Comparison of ENCODE assay signal across 10 cellular contexts in genomic region chr12:66092559-66093269, GRCh38. TPM values are rescaled to one million over a fixed set of nuclear protein-coding genes. Genes with fewer than 3 reads are reported as not detected.
A peak's percentile ranks its signal among the peaks of the same experiment; 100 is the strongest.
DNase-seq lines count a peak whose midpoint lies in the region; ATAC-seq and TF ChIP-seq lines count a peak whose summit lies in the region.
"Had no signal": no experiment of that assay in that cellular context is flagged by ENCODE, and none has a peak within 500 bp of the region (broad histone marks: within the 10 kb centered on the region; RNA-seq: fewer than 3 reads in every experiment).

No MANE protein-coding gene starts in this region.

- CTCF ChIA-PET in HCT116 (lab: Charles Lee) = no interaction called here
- CTCF ChIA-PET in Panc1 (lab: Charles Lee) = no interaction called here

- RAD21 ChIA-PET in HCT116 (lab: Charles Lee; ENCODE audit: low non-redundant PET in 1 of 2, low total read pairs in 2 of 2, uncharacterized antibody in 2 of 2, unreplicated experiment in 2 of 2) = no interaction called here

- H3K27me3 ChIP-seq in HCT116 (ENCODE audit: insufficient read depth, low read length) (no peaks in the 10 kb centered on the region), Panc1 (ENCODE audit: control insufficient read depth, insufficient read depth, low read length) (no peaks in the 10 kb centered on the region), hepatocyte (no peaks in the 10 kb centered on the region), upper lobe of right lung (peaks cover 4% of the 10 kb centered on the region)

- H3K4me1 Mint-ChIP-seq in CD14-positive monocyte = peaks cover 11% of the 10 kb centered on the region
- H3K4me1 Mint-ChIP-seq in T-helper 2 cell treated with Interferon-gamma antibody and Interleukin-4, amounts not matched to agents 5 μg/mL and 100 μg/mL, for 36 hours (ENCODE audit: low read depth) = no peaks in the 10 kb centered on the region
- H3K4me1 Mint-ChIP-seq: central memory CD8-positive, alpha-beta T cell had no signal

- H3K9me2 ChIP-seq in HCT116 (ENCODE audit: insufficient read depth) (no peaks in the 10 kb centered on the region), hepatocyte (replicated peaks; ENCODE audit: insufficient read depth) (no peaks in the 10 kb centered on the region)

- H3K27me3 Mint-ChIP-seq in CD14-positive monocyte (ENCODE audit: low read depth in 3 of 3) = peaks cover 0 to 2% (median 1%) of the 10 kb centered on the region in 3 donors
- H3K27me3 Mint-ChIP-seq in T-helper 2 cell treated with Interferon-gamma antibody and Interleukin-4, amounts not matched to agents 5 μg/mL and 100 μg/mL, for 36 hours (ENCODE audit: low read depth) = peaks cover 5% of the 10 kb centered on the region

- TF ChIP-seq POLR2A in HCT116 (IDR thresholded peaks at IDR 0.05; ENCODE audit: borderline replicate concordance, extremely low read depth, insufficient read depth, insufficient read length) = no peak

- H3K36me3 Mint-ChIP-seq in CD14-positive monocyte = no peaks in the 10 kb centered on the region
- no peaks in the 10 kb centered on the region for H3K36me3 Mint-ChIP-seq in T-helper 2 cell treated with Interferon-gamma antibody and Interleukin-4, amounts not matched to agents 5 μg/mL and 100 μg/mL, for 36 hours (ENCODE audit: low read depth)

- H2AFZ ChIP-seq in HCT116 (ENCODE audit: low read depth, low read length, poor library complexity, severe bottlenecking) (peak overlapping the region; percentile 49), hepatocyte (no peak overlapping the region)
- H2AFZ ChIP-seq: parathyroid adenoma had no signal

- WGBS in hepatocyte (ENCODE audit: low lambda C conversion rate, missing lambda C conversion rate) = 17% methylated on average over 1 of the region's 1 CpG

- intact Hi-C loops in CD14-positive monocyte (cut with micrococcal nuclease) (no loop called here), HCT116 (cut with micrococcal nuclease) (no loop called here), Panc1 (cut with micrococcal nuclease; ENCODE audit: unreplicated experiment) (no loop called here), upper lobe of right lung (cut with DNase I) (no loop called here)

- H3K4me3 ChIP-seq in HCT116 (replicated peaks in 1 of 2; ENCODE audit: low read depth in 1 of 2, low read length in 2 of 2) (no peak overlapping the region), Panc1 (ENCODE audit: low read depth in 2 of 2, low read length in 2 of 2) (no peak overlapping the region), hepatocyte (no peak overlapping the region), upper lobe of right lung (no peak overlapping the region)

- DNase-seq in CD14-positive monocyte (ENCODE audit: low spot score) = peak; percentile 56
- DNase-seq in HCT116 (ENCODE audit: low read depth, low spot score) = no peak
- DNase-seq in Panc1 (ENCODE audit: low read depth, low spot score) = no peak
- DNase-seq in hepatocyte (ENCODE audit: low spot score) = no peak
- DNase-seq in cortex of kidney (lab: John Stamatoyannopoulos, UW) = no peak
- DNase-seq in T-helper 2 cell treated with Interferon-gamma antibody and Interleukin-4, amounts not matched to agents 5 μg/mL and 100 μg/mL, for 36 hours (ENCODE audit: low spot score) = no peak
- no peak for DNase-seq in upper lobe of right lung

- H3K4me3 Mint-ChIP-seq in CD14-positive monocyte = peak overlapping the region in 1 of 2 donors; percentile 42
- no peak overlapping the region for H3K4me3 Mint-ChIP-seq in T-helper 2 cell treated with Interferon-gamma antibody and Interleukin-4, amounts not matched to agents 5 μg/mL and 100 μg/mL, for 36 hours
- H3K4me3 Mint-ChIP-seq: central memory CD8-positive, alpha-beta T cell had no signal

- H3K27ac Mint-ChIP-seq in CD14-positive monocyte = peak overlapping the region in 4 of 7 donors; percentile 7 to 64 (median 38)
- H3K27ac Mint-ChIP-seq in T-helper 2 cell treated with Interferon-gamma antibody and Interleukin-4, amounts not matched to agents 5 μg/mL and 100 μg/mL, for 36 hours = no peak overlapping the region

- no peak overlapping the region for H3K9ac ChIP-seq in HCT116 (ENCODE audit: low read length)
- H3K9ac ChIP-seq: parathyroid adenoma had no signal

- peaks cover 0 to 6% of the 10 kb centered on the region in 2 experiments; a peak in 1 of 4 replicates for H3K4me1 ChIP-seq in HCT116 (ENCODE audit: control insufficient read depth in 1 of 2, insufficient read depth in 2 of 2, low read length in 2 of 2)
- H3K4me1 ChIP-seq in Panc1 (ENCODE audit: control insufficient read depth, insufficient read depth, low read length) = peaks cover 5% of the 10 kb centered on the region; the same call in 1 of the 2 replicates
- H3K4me1 ChIP-seq in hepatocyte (ENCODE audit: insufficient read depth) = no peaks in the 10 kb centered on the region
- H3K4me1 ChIP-seq in upper lobe of right lung = no peaks in the 10 kb centered on the region
- H3K4me1 ChIP-seq: parathyroid adenoma had no signal

- H3K4me2 ChIP-seq in HCT116 (ENCODE audit: low read length) = no peak overlapping the region
- H3K4me2 ChIP-seq in hepatocyte = peak overlapping the region; percentile 17

- peaks cover 0 to 4% (median 0%) of the 10 kb centered on the region in 7 donors for H3K9me3 Mint-ChIP-seq in CD14-positive monocyte
- no peaks in the 10 kb centered on the region for H3K9me3 Mint-ChIP-seq in T-helper 2 cell treated with Interferon-gamma antibody and Interleukin-4, amounts not matched to agents 5 μg/mL and 100 μg/mL, for 36 hours
- H3K9me3 Mint-ChIP-seq: central memory CD8-positive, alpha-beta T cell had no signal

- H3K79me2 ChIP-seq in HCT116 (ENCODE audit: insufficient read depth, low read length) (no peaks in the 10 kb centered on the region), hepatocyte (no peaks in the 10 kb centered on the region)
- H3K79me2 ChIP-seq: parathyroid adenoma had no signal

- TF ChIP-seq RAD21 in HCT116 (IDR thresholded peaks at IDR 0.05; ENCODE audit: low read depth) = no peak

- ATAC-seq in HCT116 = no peak
- no peak for ATAC-seq in Panc1
- ATAC-seq in upper lobe of right lung = no peak
- no peak for ATAC-seq in HG03460 (IDR thresholded peaks at IDR 0.05; ENCODE audit: unreplicated experiment)

- no peaks in the 10 kb centered on the region for H4K20me1 ChIP-seq in HCT116 (ENCODE audit: insufficient read depth)
- no peaks in the 10 kb centered on the region for H4K20me1 ChIP-seq in hepatocyte (ENCODE audit: insufficient read depth, poor library complexity, severe bottlenecking)

- H3K9me3 ChIP-seq in HCT116 (ENCODE audit: control insufficient read depth in 1 of 2, insufficient read depth in 1 of 2, low read depth in 1 of 2, low read length in 2 of 2) (no peaks in the 10 kb centered on the region), Panc1 (ENCODE audit: control insufficient read depth, insufficient read depth, low read depth, low read length) (no peaks in the 10 kb centered on the region), hepatocyte (ENCODE audit: low read depth) (no peaks in the 10 kb centered on the region), upper lobe of right lung (no peaks in the 10 kb centered on the region)

- POLR2A ChIA-PET in HCT116 (lab: Charles Lee) (no interaction called here), Panc1 (lab: Charles Lee) (no interaction called here)

- TF ChIP-seq CTCF in CD14-positive monocyte (IDR thresholded peaks at IDR 0.05) = no peak
- no peak for TF ChIP-seq CTCF in HCT116 (IDR thresholded peaks at IDR 0.05 in 2 of 3, conservative IDR thresholded peaks at IDR 0.05 in 1 of 3; ENCODE audit: borderline replicate concordance in 1 of 3, insufficient read depth in 1 of 3, low read depth in 2 of 3, low read length in 2 of 3)
- no peak for TF ChIP-seq CTCF in Panc1 (IDR thresholded peaks at IDR 0.05)
- no peak for TF ChIP-seq CTCF in hepatocyte (IDR thresholded peaks at IDR 0.05; ENCODE audit: poor library complexity)
- no peak for TF ChIP-seq CTCF in upper lobe of right lung (IDR thresholded peaks at IDR 0.05)

- in situ Hi-C loops in Panc1 (cut with HindIII; ENCODE audit: low pct_unique_long_range_greater_than_20kb, low sequenced_read_pairs) = no loop called here

- H3K36me3 ChIP-seq in HCT116 (ENCODE audit: control insufficient read depth in 1 of 2, insufficient read depth in 2 of 2, low read length in 2 of 2) = no peaks in the 10 kb centered on the region
- H3K36me3 ChIP-seq in Panc1 (ENCODE audit: control insufficient read depth, insufficient read depth, low read length) = no peaks in the 10 kb centered on the region
- no peaks in the 10 kb centered on the region for H3K36me3 ChIP-seq in hepatocyte (replicated peaks; ENCODE audit: insufficient read depth, low read depth)
- no peaks in the 10 kb centered on the region for H3K36me3 ChIP-seq in upper lobe of right lung

- BruUV-seq in HCT116 (replicated peaks; lab: Mats Ljungman, UMichigan) (no TSS peak), Panc1 (replicated peaks; lab: Mats Ljungman, UMichigan) (no TSS peak)

- H3K27ac ChIP-seq in HCT116 (ENCODE audit: low read depth, low read length) (no peak overlapping the region), Panc1 (ENCODE audit: low read length) (peak overlapping the region; percentile 23; the same call in 1 of the 2 replicates), hepatocyte (no peak overlapping the region), upper lobe of right lung (no peak overlapping the region)
- H3K27ac ChIP-seq: parathyroid adenoma had no signal

TF ChIP-seq in HCT116, 20 proteins besides CTCF, POLR2A, EP300 and RAD21:
- no peak for TF ChIP-seq JUND (IDR thresholded peaks at IDR 0.05)
- TF ChIP-seq ZFX (IDR thresholded peaks at IDR 0.05) = no peak
- TF ChIP-seq SRF (IDR thresholded peaks at IDR 0.05; ENCODE audit: low read depth) = no peak
- no peak for TF ChIP-seq EGR1 (IDR thresholded peaks at IDR 0.05; ENCODE audit: low read depth)
- no peak for TF ChIP-seq CBX3 (IDR thresholded peaks at IDR 0.05; ENCODE audit: low read depth)
- no peak for TF ChIP-seq SP1 (IDR thresholded peaks at IDR 0.05; ENCODE audit: low read depth)
- no peak for TF ChIP-seq FOSL1 (IDR thresholded peaks at IDR 0.05; ENCODE audit: low read depth)
- TF ChIP-seq, protein P1, sequence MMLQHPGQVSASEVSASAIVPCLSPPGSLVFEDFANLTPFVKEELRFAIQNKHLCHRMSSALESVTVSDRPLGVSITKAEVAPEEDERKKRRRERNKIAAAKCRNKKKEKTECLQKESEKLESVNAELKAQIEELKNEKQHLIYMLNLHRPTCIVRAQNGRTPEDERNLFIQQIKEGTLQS (IDR thresholded peaks at IDR 0.05) = no peak
- TF ChIP-seq, protein P2, sequence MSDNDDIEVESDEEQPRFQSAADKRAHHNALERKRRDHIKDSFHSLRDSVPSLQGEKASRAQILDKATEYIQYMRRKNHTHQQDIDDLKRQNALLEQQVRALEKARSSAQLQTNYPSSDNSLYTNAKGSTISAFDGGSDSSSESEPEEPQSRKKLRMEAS (IDR thresholded peaks at IDR 0.05) = no peak
- no peak for TF ChIP-seq YY1 (IDR thresholded peaks at IDR 0.05; ENCODE audit: extremely low read depth, insufficient replicate concordance, low read depth, low read length)
TF ChIP-seq in HCT116: peak in this region for 0.

RNA-seq across cellular contexts. Expression of gene LLPH, which starts 37.8 kb away (rescaled TPM):
- polyA plus RNA-seq in CD14-positive monocyte (10 to 100 TPM; 33.4 to 44.0 TPM), hepatocyte (41.1 and 41.4 TPM in 2 replicates)
- total RNA-seq in HCT116 (2021; ENCODE audit: unreplicated experiment) (45.6 TPM), Panc1 (2021; ENCODE audit: unreplicated experiment) (40.5 TPM), hepatocyte (17.4 and 20.3 TPM in 2 replicates), upper lobe of right lung (17.1 TPM)
- polyA plus RNA-seq in HCT116 (2012) = 12.1 and 20.1 TPM in 2 replicates
- polyA plus RNA-seq in Panc1 (2012; ENCODE audit: insufficient read length) = 19.6 TPM
